2 cellular contexts compared by ENCODE assay signal in the genomic region with DNA sequence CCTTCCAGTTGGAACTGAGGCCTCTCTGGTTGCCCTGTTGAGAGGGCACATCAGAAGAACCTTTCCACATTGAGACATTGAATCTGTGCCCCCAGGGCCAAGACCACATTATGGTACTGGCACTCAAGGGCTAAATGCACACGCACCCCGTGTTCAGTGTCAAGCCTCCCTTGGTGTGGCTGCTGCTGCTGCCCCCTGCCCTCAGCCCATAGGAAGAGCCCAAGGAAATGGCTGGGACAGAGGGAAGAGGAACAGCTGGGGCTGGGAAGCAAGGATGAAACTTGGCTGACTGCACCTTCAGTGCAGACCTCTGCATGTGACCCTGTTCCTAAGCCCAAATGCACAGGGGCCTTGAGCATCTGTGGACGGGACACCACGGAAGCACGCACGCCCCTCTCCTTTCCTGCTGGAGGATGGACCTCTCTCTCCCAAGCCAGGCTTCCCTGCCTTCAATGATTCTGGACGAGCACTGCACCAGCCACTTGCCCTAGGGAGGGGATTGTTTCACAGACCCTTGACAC.
TF ChIP-seq lines count a peak whose summit lies in the region.

No MANE protein-coding gene starts in this region.

TF ChIP-seq in IMR-90, 13 proteins besides CTCF, POLR2A, EP300 and RAD21:
- TF ChIP-seq CEBPB (IDR thresholded peaks at IDR 0.05; ENCODE audit: low read depth, low read length) (no peak), MAFK (IDR thresholded peaks at IDR 0.05; ENCODE audit: low read depth, low read length) (no peak), CHD1 (IDR thresholded peaks at IDR 0.05; ENCODE audit: low read depth, low read length) (no peak), FOS (IDR thresholded peaks at IDR 0.05; ENCODE audit: low read depth, low read length) (no peak), RCOR1 (IDR thresholded peaks at IDR 0.05; ENCODE audit: insufficient replicate concordance, low read length) (no peak), MAZ (IDR thresholded peaks at IDR 0.05; ENCODE audit: borderline replicate concordance, low read depth, low read length) (no peak), BHLHE40 (IDR thresholded peaks at IDR 0.05; ENCODE audit: low read depth, low read length) (no peak), MXI1 (IDR thresholded peaks at IDR 0.05; ENCODE audit: borderline replicate concordance, low read depth, low read length) (no peak), SMC3 (IDR thresholded peaks at IDR 0.05; ENCODE audit: low read depth, low read length) (no peak), RFX5 (IDR thresholded peaks at IDR 0.05; ENCODE audit: low read depth, low read length) (no peak)
- TF ChIP-seq, protein P1, sequence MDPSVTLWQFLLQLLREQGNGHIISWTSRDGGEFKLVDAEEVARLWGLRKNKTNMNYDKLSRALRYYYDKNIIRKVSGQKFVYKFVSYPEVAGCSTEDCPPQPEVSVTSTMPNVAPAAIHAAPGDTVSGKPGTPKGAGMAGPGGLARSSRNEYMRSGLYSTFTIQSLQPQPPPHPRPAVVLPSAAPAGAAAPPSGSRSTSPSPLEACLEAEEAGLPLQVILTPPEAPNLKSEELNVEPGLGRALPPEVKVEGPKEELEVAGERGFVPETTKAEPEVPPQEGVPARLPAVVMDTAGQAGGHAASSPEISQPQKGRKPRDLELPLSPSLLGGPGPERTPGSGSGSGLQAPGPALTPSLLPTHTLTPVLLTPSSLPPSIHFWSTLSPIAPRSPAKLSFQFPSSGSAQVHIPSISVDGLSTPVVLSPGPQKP (IDR thresholded peaks at IDR 0.05; ENCODE audit: borderline replicate concordance, low read depth, low read length) = no peak
- TF ChIP-seq, protein P2, sequence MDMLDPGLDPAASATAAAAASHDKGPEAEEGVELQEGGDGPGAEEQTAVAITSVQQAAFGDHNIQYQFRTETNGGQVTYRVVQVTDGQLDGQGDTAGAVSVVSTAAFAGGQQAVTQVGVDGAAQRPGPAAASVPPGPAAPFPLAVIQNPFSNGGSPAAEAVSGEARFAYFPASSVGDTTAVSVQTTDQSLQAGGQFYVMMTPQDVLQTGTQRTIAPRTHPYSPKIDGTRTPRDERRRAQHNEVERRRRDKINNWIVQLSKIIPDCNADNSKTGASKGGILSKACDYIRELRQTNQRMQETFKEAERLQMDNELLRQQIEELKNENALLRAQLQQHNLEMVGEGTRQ (IDR thresholded peaks at IDR 0.05; ENCODE audit: low read depth, low read length) = no peak

TF ChIP-seq in H1, 55 proteins besides CTCF, POLR2A, EP300 and RAD21:
- TF ChIP-seq, protein P3, sequence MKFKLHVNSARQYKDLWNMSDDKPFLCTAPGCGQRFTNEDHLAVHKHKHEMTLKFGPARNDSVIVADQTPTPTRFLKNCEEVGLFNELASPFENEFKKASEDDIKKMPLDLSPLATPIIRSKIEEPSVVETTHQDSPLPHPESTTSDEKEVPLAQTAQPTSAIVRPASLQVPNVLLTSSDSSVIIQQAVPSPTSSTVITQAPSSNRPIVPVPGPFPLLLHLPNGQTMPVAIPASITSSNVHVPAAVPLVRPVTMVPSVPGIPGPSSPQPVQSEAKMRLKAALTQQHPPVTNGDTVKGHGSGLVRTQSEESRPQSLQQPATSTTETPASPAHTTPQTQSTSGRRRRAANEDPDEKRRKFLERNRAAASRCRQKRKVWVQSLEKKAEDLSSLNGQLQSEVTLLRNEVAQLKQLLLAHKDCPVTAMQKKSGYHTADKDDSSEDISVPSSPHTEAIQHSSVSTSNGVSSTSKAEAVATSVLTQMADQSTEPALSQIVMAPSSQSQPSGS (IDR thresholded peaks at IDR 0.05; ENCODE audit: low read length) = no peak
- TF ChIP-seq CTBP2 (IDR thresholded peaks at IDR 0.05; ENCODE audit: borderline replicate concordance, insufficient read depth, insufficient read length, low read length) (no peak), BCL11A (IDR thresholded peaks at IDR 0.05; ENCODE audit: low read depth in 2 of 2, low read length in 2 of 2) (no peak), PHF8 (conservative IDR thresholded peaks at IDR 0.05; ENCODE audit: low read depth, low read length) (no peak), JUND (IDR thresholded peaks at IDR 0.05; ENCODE audit: low read length) (no peak), SAP30 (IDR thresholded peaks at IDR 0.05; ENCODE audit: insufficient read depth, insufficient replicate concordance, low read length) (no peak), CBX8 (IDR thresholded peaks at IDR 0.05; ENCODE audit: borderline replicate concordance, low read depth, low read length) (no peak), SIX5 (IDR thresholded peaks at IDR 0.05; ENCODE audit: low read depth, low read length) (no peak), YY1 (IDR thresholded peaks at IDR 0.05; ENCODE audit: low read depth, low read length) (no peak), BACH1 (IDR thresholded peaks at IDR 0.05; ENCODE audit: low read length) (no peak), CHD1 (IDR thresholded peaks at IDR 0.05; ENCODE audit: low read depth, low read length) (no peak), RBBP5 (IDR thresholded peaks at IDR 0.05; ENCODE audit: borderline replicate concordance, low read depth, low read length) (no peak), HDAC6 (IDR thresholded peaks at IDR 0.05; ENCODE audit: low read depth, low read length) (no peak), SRF (IDR thresholded peaks at IDR 0.05; ENCODE audit: low read depth, low read length) (no peak), FOSL1 (IDR thresholded peaks at IDR 0.05; ENCODE audit: insufficient read depth, low read depth, low read length) (no peak)
- TF ChIP-seq, protein P2 (IDR thresholded peaks at IDR 0.05; ENCODE audit: low read length) = no peak
